ENCODE assay signal across 17 cellular contexts in genomic region chr7:153422291-153423189, GRCh38.
"Had no signal": no experiment of that assay in that cellular context is flagged by ENCODE, and none has a peak within 500 bp of the region (broad histone marks: within the 10 kb centered on the region; RNA-seq: fewer than 3 reads in every experiment).

No MANE protein-coding gene starts in this region.

- H3K4me1 ChIP-seq: adrenal gland, gastrocnemius medialis, left lung had no signal

- H3K9me3 Mint-ChIP-seq: activated B cell treated with CpG ODN at 0.5 μM for 24 hours; activated CD4-positive, alpha-beta T cell treated with anti-CD3 and anti-CD28 coated beads, Interleukin-2, amount 10 ng/mL, durations not matched to agents 24 days and 14 days had no signal

- H3K27ac ChIP-seq: adrenal gland, coronary artery, gastrocnemius medialis, left lung had no signal

- H3K4me1 Mint-ChIP-seq: activated B cell treated with CpG ODN at 0.5 μM for 24 hours; activated CD4-positive, alpha-beta T cell treated with anti-CD3 and anti-CD28 coated beads, Interleukin-2, amount 10 ng/mL, durations not matched to agents 24 days and 14 days; nephron had no signal

- H3K27ac Mint-ChIP-seq: activated B cell treated with CpG ODN at 0.5 μM for 24 hours; activated CD4-positive, alpha-beta T cell treated with anti-CD3 and anti-CD28 coated beads, Interleukin-2, amount 10 ng/mL, durations not matched to agents 24 days and 14 days; nephron; progenitor cell of endocrine pancreas had no signal

- H3K36me3 ChIP-seq: adrenal gland, gastrocnemius medialis, left lung had no signal

- DNase-seq: activated B cell treated with CpG ODN at 0.5 μM for 24 hours; activated CD4-positive, alpha-beta T cell treated with anti-CD3 and anti-CD28 coated beads, Interleukin-2, amount 10 ng/mL, durations not matched to agents 24 days and 14 days; activated CD8-positive, alpha-beta memory T cell treated with anti-CD3 and anti-CD28 coated beads for 24 hours; activated naive CD4-positive, alpha-beta T cell treated with anti-CD3 and anti-CD28 coated beads, Interleukin-2, amount 50 U/mL, for 16 hours; activated T-cell treated with anti-CD3 and anti-CD28 coated beads for 4 hours; adrenal gland; caudate nucleus; effector memory CD4-positive, alpha-beta T cell; gastrocnemius medialis; islet precursor cell; left lung; occipital lobe; stimulated activated naive CD4-positive, alpha-beta T cell treated with Interleukin-2 at 50 U/mL for 16 hours had no signal

- H3K9me3 ChIP-seq: adrenal gland, gastrocnemius medialis had no signal

- H3K4me3 Mint-ChIP-seq: activated B cell treated with CpG ODN at 0.5 μM for 24 hours; activated CD4-positive, alpha-beta T cell treated with anti-CD3 and anti-CD28 coated beads, Interleukin-2, amount 10 ng/mL, durations not matched to agents 24 days and 14 days; nephron had no signal

- H3K27me3 Mint-ChIP-seq: activated B cell treated with CpG ODN at 0.5 μM for 24 hours; activated CD4-positive, alpha-beta T cell treated with anti-CD3 and anti-CD28 coated beads, Interleukin-2, amount 10 ng/mL, durations not matched to agents 24 days and 14 days; progenitor cell of endocrine pancreas had no signal

- ATAC-seq: gastrocnemius medialis, left lung, sciatic nerve had no signal

- H3K27me3 ChIP-seq: adrenal gland, gastrocnemius medialis, left lung had no signal

- H3K4me3 ChIP-seq: adrenal gland, coronary artery, gastrocnemius medialis, left lung had no signal
